8 cellular contexts compared by ENCODE assay signal in genomic region chr4:95124906-95125504, GRCh38.
A peak's percentile ranks its signal among the peaks of the same experiment; 100 is the strongest.
DNase-seq lines count a peak whose midpoint lies in the region; ATAC-seq and TF ChIP-seq lines count a peak whose summit lies in the region.

No MANE protein-coding gene starts in this region.

- no peak overlapping the region for H3K27ac ChIP-seq in RWPE2 (ENCODE audit: poor library complexity, severe bottlenecking)
- H3K27ac ChIP-seq in CD8-positive, alpha-beta memory T cell (ENCODE audit: low read depth, low read length), result no peak overlapping the region

- no peak overlapping the region for H3K27ac Mint-ChIP-seq in progenitor cell of endocrine pancreas
- H3K27ac Mint-ChIP-seq in CD8-positive, alpha-beta memory T cell, result no peak overlapping the region

- POLR2A ChIA-PET in CD8-positive, alpha-beta memory T cell (lab: Charles Lee), result no interaction called here

- H3K36me3 Mint-ChIP-seq in progenitor cell of endocrine pancreas (ENCODE audit: insufficient read depth), result peaks cover 4% of the 10 kb centered on the region
- H3K36me3 Mint-ChIP-seq in CD8-positive, alpha-beta memory T cell, result no peaks in the 10 kb centered on the region

- TF ChIP-seq CTCF in GM20000 (IDR thresholded peaks at IDR 0.05; ENCODE audit: extremely low read depth, missing control alignments) (no peak), RWPE2 (IDR thresholded peaks at IDR 0.05; ENCODE audit: poor library complexity, severe bottlenecking) (peak; percentile 89), fibroblast of pulmonary artery (IDR thresholded peaks at IDR 0.05; ENCODE audit: low read length, missing control alignments) (peak; percentile 77), progenitor cell of endocrine pancreas (IDR thresholded peaks at IDR 0.05; ENCODE audit: unreplicated experiment) (peak; percentile 71)

- no peak overlapping the region for H3K4me3 ChIP-seq in RWPE2 (ENCODE audit: severe bottlenecking)
- H3K4me3 ChIP-seq in fibroblast of pulmonary artery (replicated peaks; ENCODE audit: low read depth, low read length), result no peak overlapping the region
- no peak overlapping the region for H3K4me3 ChIP-seq in CD8-positive, alpha-beta memory T cell (ENCODE audit: low read length)

- H3K36me3 ChIP-seq in RWPE2 (ENCODE audit: low read depth), result no peaks in the 10 kb centered on the region
- no peaks in the 10 kb centered on the region for H3K36me3 ChIP-seq in CD8-positive, alpha-beta memory T cell (ENCODE audit: insufficient read depth, low read length)

- H3K4me3 Mint-ChIP-seq in progenitor cell of endocrine pancreas (ENCODE audit: low read depth), result no peak overlapping the region
- H3K4me3 Mint-ChIP-seq in CD8-positive, alpha-beta memory T cell, result no peak overlapping the region

- peaks cover 2% of the 10 kb centered on the region for H3K4me1 Mint-ChIP-seq in progenitor cell of endocrine pancreas (ENCODE audit: low read depth)
- H3K4me1 Mint-ChIP-seq in CD8-positive, alpha-beta memory T cell, result no peaks in the 10 kb centered on the region

- ATAC-seq in RWPE2 (ENCODE audit: low read depth), result peak; percentile 85

- CTCF ChIA-PET in CD8-positive, alpha-beta memory T cell (lab: Charles Lee), result no interaction called here

- peaks cover 7% of the 10 kb centered on the region for H3K4me1 ChIP-seq in RWPE2 (ENCODE audit: insufficient read depth, poor library complexity, severe bottlenecking)
- H3K4me1 ChIP-seq in CD8-positive, alpha-beta memory T cell (ENCODE audit: insufficient read depth, low read length), result no peaks in the 10 kb centered on the region

- DNase-seq in ACHN (peak; percentile 61), GM20000 (ENCODE audit: low spot score) (peak; percentile 8), RWPE2 (ENCODE audit: low spot score) (no peak), fibroblast of pulmonary artery (ENCODE audit: low read depth) (peak; percentile 84), progenitor cell of endocrine pancreas (ENCODE audit: low spot score, unreplicated experiment) (no peak), NOMO-1 treated with dmso at 0.1 percent for 144 hours (lab: John Stamatoyannopoulos, UW; ENCODE audit: unreplicated experiment) (no peak)
- no peak for DNase-seq in activated CD4-positive, CD25-positive, alpha-beta regulatory T cell treated with anti-CD3 and anti-CD28 coated beads, Interleukin-2, amount 50 U/mL, for 72 hours
- DNase-seq in CD8-positive, alpha-beta memory T cell, result no peak

- in situ Hi-C loops in ACHN (cut with HindIII; ENCODE audit: low pct_ligation_motif_present, low pct_unique_long_range_greater_than_20kb, low sequenced_read_pairs), result no loop called here

- no peaks in the 10 kb centered on the region for H3K9me3 ChIP-seq in RWPE2 (ENCODE audit: severe bottlenecking)
- H3K9me3 ChIP-seq in CD8-positive, alpha-beta memory T cell (ENCODE audit: low read length), result no peaks in the 10 kb centered on the region

- no peaks in the 10 kb centered on the region for H3K27me3 ChIP-seq in RWPE2 (ENCODE audit: insufficient read depth, poor library complexity, severe bottlenecking)
- H3K27me3 ChIP-seq in CD8-positive, alpha-beta memory T cell (ENCODE audit: insufficient read depth, low read length, poor library complexity, severe bottlenecking), result no peaks in the 10 kb centered on the region

- H3K9me3 Mint-ChIP-seq in progenitor cell of endocrine pancreas (ENCODE audit: low read depth), result no peaks in the 10 kb centered on the region
- no peaks in the 10 kb centered on the region for H3K9me3 Mint-ChIP-seq in CD8-positive, alpha-beta memory T cell

- H3K27me3 Mint-ChIP-seq in progenitor cell of endocrine pancreas, result no peaks in the 10 kb centered on the region
- peaks cover 0 to 4% of the 10 kb centered on the region in 2 donors for H3K27me3 Mint-ChIP-seq in CD8-positive, alpha-beta memory T cell

Comparison
In these comparisons a context has a peak if more than half of its experiments do, and no peak if none do; other contexts are left out.
1. DNase-seq: peak in ACHN (single experiment), GM20000 (single experiment) and fibroblast of pulmonary artery (single experiment); none in RWPE2 (single experiment), progenitor cell of endocrine pancreas (single experiment), activated CD4-positive, CD25-positive, alpha-beta regulatory T cell treated with anti-CD3 and anti-CD28 coated beads, Interleukin-2, amount 50 U/mL, for 72 hours (single experiment), NOMO-1 treated with dmso at 0.1 percent for 144 hours (single experiment) and CD8-positive, alpha-beta memory T cell (0 of 5).